ENCODE assay signal across 8 cellular contexts in the genomic region with DNA sequence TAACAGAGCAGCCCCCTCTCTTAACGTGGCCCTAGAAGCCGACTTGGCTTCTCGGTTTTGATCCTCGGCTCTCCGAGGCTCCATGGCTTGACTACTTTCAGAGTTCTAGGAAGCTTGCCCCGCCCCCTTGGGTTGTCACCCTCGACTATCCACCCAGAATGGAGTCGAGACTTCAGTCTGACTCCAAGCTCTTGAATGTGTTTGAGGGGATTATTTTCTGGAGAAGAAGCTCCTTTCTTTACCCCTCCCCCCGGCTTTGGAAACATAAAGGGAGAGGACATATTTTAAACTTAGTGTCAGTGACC. TPM values are rescaled to one million over a fixed set of nuclear protein-coding genes. Genes with fewer than 3 reads are reported as not detected.
DNase-seq lines count a peak whose midpoint lies in the region; ATAC-seq and TF ChIP-seq lines count a peak whose summit lies in the region.

No MANE protein-coding gene starts in this region.

- peaks cover 16% of the 10 kb centered on the region for H3K4me1 Mint-ChIP-seq in activated T-helper 17 cell treated with anti-CD3 and anti-CD28 coated beads, Interleukin-2, amount 50 U/mL, for 72 hours

- H3K9ac ChIP-seq in NT2/D1 (ENCODE audit: insufficient read length, low read depth): peak overlapping the region; percentile 82

- DNase-seq in SHP77 (lab: John Stamatoyannopoulos, UW) (peak; percentile 1 to 7), SHP77 treated with DMSO at 0.1 percent for 48 hours (lab: John Stamatoyannopoulos, UW) (no peak), NT2/D1 (ENCODE audit: low read depth, low spot score) (no peak), posterior vena cava (ENCODE audit: low spot score) (peak; percentile 86), GM19240 (ENCODE audit: insufficient read length, low spot score) (no peak)

- peak overlapping the region; percentile 100 for H3K27ac Mint-ChIP-seq in activated T-helper 17 cell treated with anti-CD3 and anti-CD28 coated beads, Interleukin-2, amount 50 U/mL, for 72 hours

- WGBS in gastroesophageal sphincter (ENCODE audit: low coverage in 1 of 2), 2 donors: 0% methylated on average over 1 to 2 of the region's 9 CpGs

- H3K27me3 ChIP-seq in NT2/D1 (ENCODE audit: insufficient read depth, insufficient read length) (no peaks in the 10 kb centered on the region), gastroesophageal sphincter (no peaks in the 10 kb centered on the region)

- peak overlapping the region; percentile 60 to 93 (median 90) for H3K27ac ChIP-seq in gastroesophageal sphincter

- no peak for TF ChIP-seq EP300 in gastroesophageal sphincter (IDR thresholded peaks at IDR 0.05)

- peaks cover 31% of the 10 kb centered on the region for H3K36me3 ChIP-seq in NT2/D1 (ENCODE audit: insufficient read depth, insufficient read length, low read length)
- peaks cover 0 to 44% of the 10 kb centered on the region in 2 donors for H3K36me3 ChIP-seq in gastroesophageal sphincter

- H3K9me3 Mint-ChIP-seq in activated T-helper 17 cell treated with anti-CD3 and anti-CD28 coated beads, Interleukin-2, amount 50 U/mL, for 72 hours: no peaks in the 10 kb centered on the region

- peaks cover 65% of the 10 kb centered on the region for H3K36me3 Mint-ChIP-seq in activated T-helper 17 cell treated with anti-CD3 and anti-CD28 coated beads, Interleukin-2, amount 50 U/mL, for 72 hours (ENCODE audit: low read depth)

- H3K9me3 ChIP-seq in NT2/D1 (ENCODE audit: insufficient read depth, low read length) (no peaks in the 10 kb centered on the region), gastroesophageal sphincter (no peaks in the 10 kb centered on the region)

- H3K4me3 Mint-ChIP-seq in activated T-helper 17 cell treated with anti-CD3 and anti-CD28 coated beads, Interleukin-2, amount 50 U/mL, for 72 hours: peak overlapping the region; percentile 90

- intact Hi-C loops in posterior vena cava (cut with DNase I): no loop called here

- TF ChIP-seq CTCF in gastroesophageal sphincter (IDR thresholded peaks at IDR 0.05): no peak

- ATAC-seq in HG02870 (IDR thresholded peaks at IDR 0.05; ENCODE audit: unreplicated experiment) (peak; percentile 31), gastroesophageal sphincter (peak; percentile 8)
- peak; percentile 60 for ATAC-seq in activated T-helper 17 cell treated with anti-CD3 and anti-CD28 coated beads, Interleukin-2, amount 50 U/mL, for 72 hours (replicated peaks)

- TF ChIP-seq POLR2A in gastroesophageal sphincter (IDR thresholded peaks at IDR 0.05): no peak

- no peaks in the 10 kb centered on the region for H3K27me3 Mint-ChIP-seq in activated T-helper 17 cell treated with anti-CD3 and anti-CD28 coated beads, Interleukin-2, amount 50 U/mL, for 72 hours

- H3K4me1 ChIP-seq in NT2/D1 (ENCODE audit: insufficient read depth, insufficient read length): no peaks in the 10 kb centered on the region
- H3K4me1 ChIP-seq in gastroesophageal sphincter: peaks cover 0 to 66% (median 9%) of the 10 kb centered on the region in 3 donors

- peak overlapping the region; percentile 86 for H3K4me3 ChIP-seq in NT2/D1 (ENCODE audit: insufficient read length, low read depth)
- peak overlapping the region; percentile 57 to 91 for H3K4me3 ChIP-seq in gastroesophageal sphincter

RNA-seq across cellular contexts. Expression of a gene that starts 0.5 kb away (rescaled TPM):
- 100 to 1,000 TPM in 1 of 2 donors, 10 to 100 TPM in 1; 98.5 to 129 TPM for total RNA-seq in activated T-helper 17 cell treated with anti-CD3 and anti-CD28 coated beads, Interleukin-2, amount 50 U/mL, for 72 hours
- total RNA-seq in gastroesophageal sphincter (10 to 100 TPM; 47.5 to 65.1 (median 49.6) TPM), posterior vena cava (10 to 100 TPM; 51.3 to 51.4 TPM)

RNA-seq across cellular contexts. Expression of a gene that starts 37.2 kb away (rescaled TPM):
- 10 to 100 TPM; 30.2 to 32.8 TPM for total RNA-seq in activated T-helper 17 cell treated with anti-CD3 and anti-CD28 coated beads, Interleukin-2, amount 50 U/mL, for 72 hours
- 10 to 100 TPM; 19.9 to 29.5 (median 21.4) TPM for total RNA-seq in gastroesophageal sphincter
- 10 to 100 TPM; 15.1 to 18.8 TPM for total RNA-seq in posterior vena cava

RNA-seq across cellular contexts. Expression of a gene that starts 40.8 kb away (rescaled TPM):
- total RNA-seq in activated T-helper 17 cell treated with anti-CD3 and anti-CD28 coated beads, Interleukin-2, amount 50 U/mL, for 72 hours: 100 to 1,000 TPM in 1 of 2 donors, 10 to 100 TPM in 1; 66.1 to 113 TPM
- 100 to 1,000 TPM in 2 of 4 donors, 10 to 100 TPM in 2; 48.4 to 121 (median 101) TPM for total RNA-seq in gastroesophageal sphincter
- total RNA-seq in posterior vena cava: 10 to 100 TPM; 73.4 to 92.0 TPM

RNA-seq across cellular contexts. Expression of a gene that starts 46.7 kb away (rescaled TPM):
- total RNA-seq in activated T-helper 17 cell treated with anti-CD3 and anti-CD28 coated beads, Interleukin-2, amount 50 U/mL, for 72 hours: 1 to 10 TPM; 6.3 to 7.2 TPM
- 1 to 10 TPM in 3 of 4 donors, under 1 TPM in 1; 0.72 to 7.8 (median 4.2) TPM for total RNA-seq in gastroesophageal sphincter
- total RNA-seq in posterior vena cava: 1 to 10 TPM; 7.3 to 7.8 TPM

Comparison
In these comparisons a context has a peak if more than half of its experiments do, and no peak if none do; other contexts are left out.
1. DNase-seq: peak in SHP77 (2 of 2) and posterior vena cava (single experiment); none in SHP77 treated with DMSO at 0.1 percent for 48 hours (single experiment), NT2/D1 (single experiment) and GM19240 (single experiment).
2. ATAC-seq: peak in every context shown above with its lines; median percentile 60 in activated T-helper 17 cell treated with anti-CD3 and anti-CD28 coated beads, Interleukin-2, amount 50 U/mL, for 72 hours; 31 in HG02870; 8 in gastroesophageal sphincter.